Comparison of ENCODE assay signal across 23 cellular contexts in the genomic region with DNA sequence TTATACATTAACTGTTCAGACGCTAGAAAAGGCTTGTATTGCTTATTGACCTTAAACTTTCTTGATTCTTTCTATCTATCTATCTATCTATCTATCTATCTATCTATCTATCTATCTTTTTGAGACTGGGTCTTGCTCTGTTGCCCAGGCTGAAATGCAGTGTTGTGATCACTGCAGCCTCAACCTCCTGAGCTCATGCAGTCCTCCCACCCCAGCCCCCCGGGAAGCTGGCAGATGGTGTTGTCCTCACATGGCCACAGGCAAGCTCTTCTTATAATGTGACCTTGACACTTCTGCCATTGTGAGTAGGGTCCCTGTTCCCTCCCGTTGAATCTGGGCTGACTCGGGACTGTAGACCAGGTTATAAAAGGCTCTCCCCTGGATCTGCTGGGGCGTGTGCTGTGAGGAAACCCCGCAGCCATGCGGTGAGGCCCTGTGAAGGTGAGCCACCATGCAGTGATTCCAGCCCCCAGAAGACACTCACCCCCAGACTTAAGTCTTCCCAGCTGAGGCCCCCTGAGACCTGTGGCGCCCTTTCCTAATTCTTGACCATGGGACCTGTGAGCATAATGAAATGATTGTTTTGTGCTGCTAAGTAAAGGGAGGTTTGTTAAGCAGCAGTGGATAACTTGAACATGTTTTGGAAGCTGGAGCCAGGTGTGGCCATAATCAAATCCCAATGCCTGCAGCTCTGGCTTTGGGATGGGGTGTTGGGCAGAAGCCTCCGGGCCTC. TPM values are rescaled to one million over a fixed set of nuclear protein-coding genes. Genes with fewer than 3 reads are reported as not detected.
DNase-seq lines count a peak whose midpoint lies in the region; ATAC-seq and TF ChIP-seq lines count a peak whose summit lies in the region.
"Had no signal": no experiment of that assay in that cellular context is flagged by ENCODE, and none has a peak within 500 bp of the region (broad histone marks: within the 10 kb centered on the region; RNA-seq: fewer than 3 reads in every experiment).

No MANE protein-coding gene starts in this region.

- no peak overlapping the region for H3K4me3 Mint-ChIP-seq in activated CD8-positive, alpha-beta memory T cell treated with anti-CD3 and anti-CD28 coated beads, Interleukin-2, amount 10 ng/mL, durations not matched to agents 7 days and 5 days
- no peak overlapping the region for H3K4me3 Mint-ChIP-seq in stimulated activated effector memory CD8-positive, alpha-beta T cell treated with anti-CD3 and anti-CD28 coated beads, Interleukin-12 subunit alpha, Interleukin-12 subunit beta, amount 100 ng/mL, for 72 hours
- H3K4me3 Mint-ChIP-seq in activated T-helper 17 cell treated with anti-CD3 and anti-CD28 coated beads, Interleukin-2, amount 50 U/mL, for 72 hours, result no peak overlapping the region

- intact Hi-C loops in colonic mucosa (cut with DNase I), result no loop called here

- peaks cover 51% of the 10 kb centered on the region for H3K79me2 ChIP-seq in OCI-LY1 (ENCODE audit: insufficient read depth, low read length)

- no peaks in the 10 kb centered on the region for H3K9me3 Mint-ChIP-seq in activated CD8-positive, alpha-beta memory T cell treated with anti-CD3 and anti-CD28 coated beads, Interleukin-2, amount 10 ng/mL, durations not matched to agents 7 days and 5 days (ENCODE audit: low read depth)
- H3K9me3 Mint-ChIP-seq in stimulated activated effector memory CD8-positive, alpha-beta T cell treated with anti-CD3 and anti-CD28 coated beads, Interleukin-12 subunit alpha, Interleukin-12 subunit beta, amount 100 ng/mL, for 72 hours, result no peaks in the 10 kb centered on the region
- H3K9me3 Mint-ChIP-seq in activated T-helper 17 cell treated with anti-CD3 and anti-CD28 coated beads, Interleukin-2, amount 50 U/mL, for 72 hours, result no peaks in the 10 kb centered on the region
- H3K9me3 Mint-ChIP-seq: naive B cell had no signal

- H3K9ac ChIP-seq in OCI-LY1 (ENCODE audit: low read length) (peak overlapping the region; percentile 31; the same call in 1 of the 2 replicates), colonic mucosa (ENCODE audit: low read depth in 2 of 2, low read length in 2 of 2) (no peak overlapping the region)

- H3K36me3 Mint-ChIP-seq in activated CD8-positive, alpha-beta memory T cell treated with anti-CD3 and anti-CD28 coated beads, Interleukin-2, amount 10 ng/mL, durations not matched to agents 7 days and 5 days, result peaks cover 12% of the 10 kb centered on the region
- peaks cover 5% of the 10 kb centered on the region for H3K36me3 Mint-ChIP-seq in stimulated activated effector memory CD8-positive, alpha-beta T cell treated with anti-CD3 and anti-CD28 coated beads, Interleukin-12 subunit alpha, Interleukin-12 subunit beta, amount 100 ng/mL, for 72 hours
- H3K36me3 Mint-ChIP-seq in activated T-helper 17 cell treated with anti-CD3 and anti-CD28 coated beads, Interleukin-2, amount 50 U/mL, for 72 hours (ENCODE audit: low read depth), result peaks cover 7% of the 10 kb centered on the region
- H3K36me3 Mint-ChIP-seq: naive B cell had no signal

- H3K4me1 Mint-ChIP-seq in activated CD8-positive, alpha-beta memory T cell treated with anti-CD3 and anti-CD28 coated beads, Interleukin-2, amount 10 ng/mL, durations not matched to agents 7 days and 5 days, result peaks cover 63% of the 10 kb centered on the region
- peaks cover 66% of the 10 kb centered on the region for H3K4me1 Mint-ChIP-seq in stimulated activated effector memory CD8-positive, alpha-beta T cell treated with anti-CD3 and anti-CD28 coated beads, Interleukin-12 subunit alpha, Interleukin-12 subunit beta, amount 100 ng/mL, for 72 hours
- peaks cover 46% of the 10 kb centered on the region for H3K4me1 Mint-ChIP-seq in activated T-helper 17 cell treated with anti-CD3 and anti-CD28 coated beads, Interleukin-2, amount 50 U/mL, for 72 hours

- H3K27ac ChIP-seq in OCI-LY1 (ENCODE audit: low read depth, low read length, poor library complexity, severe bottlenecking) (peak overlapping the region; percentile 49), colonic mucosa (peak overlapping the region; percentile 54)
- H3K27ac ChIP-seq: C4-2B had no signal

- no peak overlapping the region for H3K4me2 ChIP-seq in OCI-LY1 (ENCODE audit: low read length)

- H4K20me1 ChIP-seq in OCI-LY1 (ENCODE audit: insufficient read depth, low read length), result no peaks in the 10 kb centered on the region

- H3K27me3 ChIP-seq in OCI-LY1 (ENCODE audit: insufficient read depth, low read length), result no peaks in the 10 kb centered on the region
- H3K27me3 ChIP-seq in colonic mucosa, result no peaks in the 10 kb centered on the region

- H3F3A ChIP-seq in OCI-LY1 (ENCODE audit: insufficient read depth, low read length), result no peaks in the 10 kb centered on the region

- H3K36me3 ChIP-seq in OCI-LY1 (ENCODE audit: insufficient read depth, low read length) (peaks cover 12% of the 10 kb centered on the region), colonic mucosa (no peaks in the 10 kb centered on the region)

- ATAC-seq in activated CD8-positive, alpha-beta memory T cell treated with anti-CD3 and anti-CD28 coated beads, Interleukin-2, amount 10 ng/mL, durations not matched to agents 7 days and 5 days, result no peak
- ATAC-seq in stimulated activated effector memory CD8-positive, alpha-beta T cell treated with anti-CD3 and anti-CD28 coated beads, Interleukin-12 subunit alpha, Interleukin-12 subunit beta, amount 100 ng/mL, for 72 hours, result no peak
- no peak for ATAC-seq in activated T-helper 17 cell treated with anti-CD3 and anti-CD28 coated beads, Interleukin-2, amount 50 U/mL, for 72 hours (replicated peaks)
- ATAC-seq: Right ventricle myocardium inferior had no signal

- no peaks in the 10 kb centered on the region for H3K27me3 Mint-ChIP-seq in activated CD8-positive, alpha-beta memory T cell treated with anti-CD3 and anti-CD28 coated beads, Interleukin-2, amount 10 ng/mL, durations not matched to agents 7 days and 5 days
- H3K27me3 Mint-ChIP-seq in activated T-helper 17 cell treated with anti-CD3 and anti-CD28 coated beads, Interleukin-2, amount 50 U/mL, for 72 hours, result no peaks in the 10 kb centered on the region
- H3K27me3 Mint-ChIP-seq: naive B cell had no signal

- H3K4me1 ChIP-seq in OCI-LY1 (ENCODE audit: insufficient read depth, low read length, severe bottlenecking), result peaks cover 60% of the 10 kb centered on the region
- peaks cover 12% of the 10 kb centered on the region for H3K4me1 ChIP-seq in colonic mucosa

- peak overlapping the region; percentile 41 for H3K27ac Mint-ChIP-seq in activated CD8-positive, alpha-beta memory T cell treated with anti-CD3 and anti-CD28 coated beads, Interleukin-2, amount 10 ng/mL, durations not matched to agents 7 days and 5 days
- peak overlapping the region; percentile 79 for H3K27ac Mint-ChIP-seq in stimulated activated effector memory CD8-positive, alpha-beta T cell treated with anti-CD3 and anti-CD28 coated beads, Interleukin-12 subunit alpha, Interleukin-12 subunit beta, amount 100 ng/mL, for 72 hours
- H3K27ac Mint-ChIP-seq in activated T-helper 17 cell treated with anti-CD3 and anti-CD28 coated beads, Interleukin-2, amount 50 U/mL, for 72 hours, result no peak overlapping the region

- no peak for DNase-seq in activated CD8-positive, alpha-beta memory T cell treated with anti-CD3 and anti-CD28 coated beads, Interleukin-2, amount 10 ng/mL, durations not matched to agents 7 days and 5 days
- no peak for DNase-seq in activated CD8-positive, alpha-beta memory T cell treated with anti-CD3 and anti-CD28 coated beads, Interleukin-2, amount 50 U/mL, for 4 hours
- DNase-seq in colonic mucosa (no peak), Kasumi-1 (lab: John Stamatoyannopoulos, UW) (no peak), OCI-M1 (lab: John Stamatoyannopoulos, UW) (no peak)
- DNase-seq in stimulated activated effector memory CD8-positive, alpha-beta T cell treated with anti-CD3 and anti-CD28 coated beads, Interleukin-12 subunit alpha, Interleukin-12 subunit beta, amount 100 ng/mL, for 72 hours (ENCODE audit: low spot score in 2 of 2), result no peak
- DNase-seq: ACHN; activated CD4-positive, alpha-beta T cell treated with anti-CD3 and anti-CD28 coated beads, Interleukin-2, amount 50 U/mL, for 4 hours; activated T-cell treated with anti-CD3 and anti-CD28 coated beads, Interleukin-2, amount 50 U/mL, for 1 hour; dermis blood vessel endothelial cell; foreskin melanocyte; HCEC 1CT; KG1; kidney; naive B cell; NCI-H1048; NCI-H2081 treated with DMSO at 0.1 percent for 48 hours; NCI-H510A treated with DMSO at 0.1 percent for 48 hours; stimulated activated CD4-positive, alpha-beta T cell treated with anti-CD3 and anti-CD28 coated beads, Interleukin-1b, Interleukin-23, amount 100 ng/mL, for 48 hours had no signal

- no peaks in the 10 kb centered on the region for H3K9me2 ChIP-seq in OCI-LY1 (ENCODE audit: low read depth, low read length)

- CTCF ChIA-PET in activated CD8-positive, alpha-beta memory T cell treated with anti-CD3 and anti-CD28 coated beads, Interleukin-2, amount 10 ng/mL, durations not matched to agents 7 days and 5 days (lab: Charles Lee), result interaction anchor here (0.8 to 1.4 kb wide), 2 partner anchors 23 to 172 kb away, joined by 3 to 4 read pairs; no protein-coding TSS in a partner anchor

- TF ChIP-seq CTCF in OCI-LY1 (IDR thresholded peaks at IDR 0.05; ENCODE audit: low read length) (no peak), colonic mucosa (IDR thresholded peaks at IDR 0.05) (no peak)

- H3K4me3 ChIP-seq in OCI-LY1 (ENCODE audit: low read depth, low read length, poor library complexity, severe bottlenecking), result no peak overlapping the region
- H3K4me3 ChIP-seq in colonic mucosa, result no peak overlapping the region

- no peak overlapping the region for H2AFZ ChIP-seq in OCI-LY1 (ENCODE audit: low read length)

- no peaks in the 10 kb centered on the region for H3K9me3 ChIP-seq in OCI-LY1 (ENCODE audit: low read length)
- H3K9me3 ChIP-seq in colonic mucosa, result no peaks in the 10 kb centered on the region

RNA-seq across cellular contexts. Expression of gene RPTOR, which starts 54.3 kb away (rescaled TPM):
- 10 to 100 TPM; 60.4 to 87.0 TPM for total RNA-seq in activated CD8-positive, alpha-beta memory T cell treated with anti-CD3 and anti-CD28 coated beads, Interleukin-2, amount 10 ng/mL, durations not matched to agents 7 days and 5 days
- total RNA-seq in colonic mucosa, result 10 to 100 TPM; 21.2 to 39.6 TPM
- 100 to 1,000 TPM in 1 of 2 donors, 10 to 100 TPM in 1; 62.0 to 228 TPM for total RNA-seq in activated T-helper 17 cell treated with anti-CD3 and anti-CD28 coated beads, Interleukin-2, amount 50 U/mL, for 72 hours
